10 cellular contexts compared by ENCODE assay signal in the genomic region with DNA sequence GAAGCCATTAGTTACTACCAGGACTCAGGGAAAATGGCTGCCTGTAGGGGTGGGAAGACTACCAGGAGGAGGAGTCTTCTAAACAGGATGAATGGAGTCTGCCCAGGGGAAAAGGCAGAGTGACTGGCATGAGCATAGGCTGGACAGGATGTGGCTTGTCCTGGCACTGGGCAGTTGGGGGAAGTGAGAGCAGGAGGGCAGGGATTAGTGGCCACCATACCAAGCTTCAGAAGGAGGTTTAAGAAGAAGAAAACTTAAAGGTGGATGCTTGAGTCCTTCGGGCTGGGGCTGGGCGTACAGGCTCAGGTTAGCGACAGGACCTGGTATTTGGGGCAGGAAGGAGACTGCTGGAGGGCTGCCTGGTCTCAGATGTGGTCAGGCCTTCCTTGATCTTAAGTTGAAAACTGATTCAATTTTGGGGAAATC. TPM values are rescaled to one million over a fixed set of nuclear protein-coding genes. Genes with fewer than 3 reads are reported as not detected.
A peak's percentile ranks its signal among the peaks of the same experiment; 100 is the strongest.
DNase-seq lines count a peak whose midpoint lies in the region; ATAC-seq, FAIRE-seq and TF ChIP-seq lines count a peak whose summit lies in the region.
"Had no signal": no experiment of that assay in that cellular context is flagged by ENCODE, and none has a peak within 500 bp of the region (broad histone marks: within the 10 kb centered on the region; RNA-seq: fewer than 3 reads in every experiment).

No MANE protein-coding gene starts in this region.

- POLR2A ChIA-PET in CD8-positive, alpha-beta memory T cell (lab: Charles Lee): no interaction called here

- FAIRE-seq in astrocyte (lab: Jason Lieb, UNC): no peak
- FAIRE-seq: HepG2 had no signal

- no peaks in the 10 kb centered on the region for H3K36me3 Mint-ChIP-seq in CD8-positive, alpha-beta memory T cell
- H3K36me3 Mint-ChIP-seq in astrocyte (ENCODE audit: low read depth, unreplicated experiment) (no peaks in the 10 kb centered on the region), osteocyte (ENCODE audit: unreplicated experiment) (no peaks in the 10 kb centered on the region)

- H3K27ac ChIP-seq in CD8-positive, alpha-beta memory T cell (ENCODE audit: low read depth, low read length): no peak overlapping the region
- H3K27ac ChIP-seq in astrocyte (ENCODE audit: low read depth, low read length) (no peak overlapping the region), coronary artery (peak overlapping the region in 1 of 2 donors; percentile 45)
- H3K27ac ChIP-seq: epithelial cell of prostate had no signal

- H3K9ac ChIP-seq in astrocyte (ENCODE audit: low read length): no peak overlapping the region

- no peak for TF ChIP-seq CTCF in astrocyte (IDR thresholded peaks at IDR 0.05; ENCODE audit: insufficient read depth, low read depth, low read length)
- no peak for TF ChIP-seq CTCF in osteocyte (IDR thresholded peaks at IDR 0.05)
- TF ChIP-seq CTCF in coronary artery (IDR thresholded peaks at IDR 0.05): no peak

- H3K4me1 ChIP-seq in CD8-positive, alpha-beta memory T cell (ENCODE audit: insufficient read depth, low read length): peaks cover 28% of the 10 kb centered on the region
- peaks cover 5% of the 10 kb centered on the region for H3K4me1 ChIP-seq in astrocyte (ENCODE audit: insufficient read depth, low read length)

- H3K27me3 Mint-ChIP-seq in CD8-positive, alpha-beta memory T cell: no peaks in the 10 kb centered on the region
- peaks cover 6% of the 10 kb centered on the region for H3K27me3 Mint-ChIP-seq in astrocyte (ENCODE audit: low read depth, unreplicated experiment)
- no peaks in the 10 kb centered on the region for H3K27me3 Mint-ChIP-seq in osteocyte (ENCODE audit: unreplicated experiment)

- no peaks in the 10 kb centered on the region for H3K9me3 ChIP-seq in CD8-positive, alpha-beta memory T cell (ENCODE audit: low read length)
- no peaks in the 10 kb centered on the region for H3K9me3 ChIP-seq in astrocyte (ENCODE audit: insufficient read depth, low read depth, low read length)
- H3K9me3 ChIP-seq: thyroid gland had no signal

- DNase-seq in CD8-positive, alpha-beta memory T cell: peak in 1 of 5 donors; percentile 36
- DNase-seq in LHCN-M2 (ENCODE audit: low read depth): peak; percentile 88
- no peak for DNase-seq in astrocyte (ENCODE audit: low read depth)
- no peak for DNase-seq in osteocyte (ENCODE audit: extremely low spot score, unreplicated experiment)
- DNase-seq in putamen (ENCODE audit: low spot score): no peak
- no peak for DNase-seq in coronary artery (ENCODE audit: low spot score)
- DNase-seq: thyroid gland had no signal

- CTCF ChIA-PET in CD8-positive, alpha-beta memory T cell (lab: Charles Lee): interaction anchor here (0.8 to 4.8 kb wide), 2 partner anchors 15 to 16 kb away, joined by 4 to 24 read pairs; no protein-coding TSS in a partner anchor

- peaks cover 23 to 25% (median 25%) of the 10 kb centered on the region in 3 donors for H3K4me1 Mint-ChIP-seq in CD8-positive, alpha-beta memory T cell
- H3K4me1 Mint-ChIP-seq in astrocyte (ENCODE audit: low read depth, unreplicated experiment) (peaks cover 3% of the 10 kb centered on the region), osteocyte (ENCODE audit: unreplicated experiment) (peaks cover 5% of the 10 kb centered on the region)

- peak overlapping the region in 5 of 7 donors; percentile 3 to 70 (median 46) for H3K4me3 Mint-ChIP-seq in CD8-positive, alpha-beta memory T cell
- H3K4me3 Mint-ChIP-seq in astrocyte (ENCODE audit: unreplicated experiment) (no peak overlapping the region), osteocyte (ENCODE audit: unreplicated experiment) (no peak overlapping the region)

- H3K4me3 ChIP-seq in CD8-positive, alpha-beta memory T cell (ENCODE audit: low read length): no peak overlapping the region
- H3K4me3 ChIP-seq in astrocyte (ENCODE audit: insufficient read depth, low read depth, low read length) (no peak overlapping the region), coronary artery (no peak overlapping the region)
- H3K4me3 ChIP-seq: thyroid gland had no signal

- no peaks in the 10 kb centered on the region for H3K27me3 ChIP-seq in CD8-positive, alpha-beta memory T cell (ENCODE audit: insufficient read depth, low read length, poor library complexity, severe bottlenecking)
- no peaks in the 10 kb centered on the region for H3K27me3 ChIP-seq in astrocyte (ENCODE audit: insufficient read depth, low read length)
- H3K27me3 ChIP-seq: thyroid gland had no signal

- no peaks in the 10 kb centered on the region for H3K9me3 Mint-ChIP-seq in CD8-positive, alpha-beta memory T cell
- H3K9me3 Mint-ChIP-seq in astrocyte (ENCODE audit: unreplicated experiment) (no peaks in the 10 kb centered on the region), osteocyte (ENCODE audit: unreplicated experiment) (no peaks in the 10 kb centered on the region)

- no peak for ATAC-seq in HG02588 (IDR thresholded peaks at IDR 0.05; ENCODE audit: unreplicated experiment)
- ATAC-seq: HepG2 had no signal

- H4K20me1 ChIP-seq in astrocyte (ENCODE audit: insufficient read depth, low read length): no peaks in the 10 kb centered on the region

- H3K36me3 ChIP-seq in CD8-positive, alpha-beta memory T cell (ENCODE audit: insufficient read depth, low read length): no peaks in the 10 kb centered on the region
- H3K36me3 ChIP-seq in astrocyte (ENCODE audit: insufficient read depth, low read length): no peaks in the 10 kb centered on the region
- H3K36me3 ChIP-seq: thyroid gland had no signal

- H3K79me2 ChIP-seq in astrocyte (ENCODE audit: insufficient read depth, low read length): no peaks in the 10 kb centered on the region

- peak overlapping the region in 7 of 8 donors; percentile 48 to 85 (median 76) for H3K27ac Mint-ChIP-seq in CD8-positive, alpha-beta memory T cell
- H3K27ac Mint-ChIP-seq in astrocyte (ENCODE audit: unreplicated experiment) (peak overlapping the region; percentile 24), osteocyte (ENCODE audit: unreplicated experiment) (peak overlapping the region; percentile 24)

- H2AFZ ChIP-seq in astrocyte (ENCODE audit: low read depth, low read length): peak overlapping the region; percentile 10

- H3K4me2 ChIP-seq in astrocyte (ENCODE audit: low read length): no peak overlapping the region

RNA-seq across cellular contexts. Expression of a gene that starts 5.0 kb away (rescaled TPM):
- total RNA-seq in CD8-positive, alpha-beta memory T cell: 10 to 100 TPM; 86.7 to 93.1 TPM
- polyA plus RNA-seq in CD8-positive, alpha-beta memory T cell: 48.7 TPM
- total RNA-seq in LHCN-M2 (2014; rRNA removed) (27.0 and 27.9 TPM in 2 replicates), astrocyte (67.8 and 71.9 TPM in 2 replicates), osteocyte (71.6 and 74.7 TPM in 2 replicates)
- 12.2 TPM for polyA plus RNA-seq in LHCN-M2 (2012)

RNA-seq across cellular contexts. Expression of a gene that starts 41.8 kb away (rescaled TPM):
- total RNA-seq in CD8-positive, alpha-beta memory T cell: 1 to 10 TPM in 1 of 2 experiments, under 1 TPM in 1; 0.42 to 1.2 TPM
- 0.29 TPM for polyA plus RNA-seq in CD8-positive, alpha-beta memory T cell
- total RNA-seq in LHCN-M2 (2014; rRNA removed) (29.3 and 56.0 TPM in 2 replicates), astrocyte (3.8 and 4.8 TPM in 2 replicates), osteocyte (1.1 and 1.7 TPM in 2 replicates)
- 9.0 TPM for polyA plus RNA-seq in LHCN-M2 (2012)

Comparison
In these comparisons a context has a peak if more than half of its experiments do, and no peak if none do; other contexts are left out.
1. H3K27ac Mint-ChIP-seq: peak in every context shown above with its lines; median percentile 76 in CD8-positive, alpha-beta memory T cell; 24 in astrocyte; 24 in osteocyte.
2. H3K4me3 Mint-ChIP-seq: peak in CD8-positive, alpha-beta memory T cell (5 of 7); none in astrocyte (single experiment) and osteocyte (single experiment).